In the genomic region with DNA sequence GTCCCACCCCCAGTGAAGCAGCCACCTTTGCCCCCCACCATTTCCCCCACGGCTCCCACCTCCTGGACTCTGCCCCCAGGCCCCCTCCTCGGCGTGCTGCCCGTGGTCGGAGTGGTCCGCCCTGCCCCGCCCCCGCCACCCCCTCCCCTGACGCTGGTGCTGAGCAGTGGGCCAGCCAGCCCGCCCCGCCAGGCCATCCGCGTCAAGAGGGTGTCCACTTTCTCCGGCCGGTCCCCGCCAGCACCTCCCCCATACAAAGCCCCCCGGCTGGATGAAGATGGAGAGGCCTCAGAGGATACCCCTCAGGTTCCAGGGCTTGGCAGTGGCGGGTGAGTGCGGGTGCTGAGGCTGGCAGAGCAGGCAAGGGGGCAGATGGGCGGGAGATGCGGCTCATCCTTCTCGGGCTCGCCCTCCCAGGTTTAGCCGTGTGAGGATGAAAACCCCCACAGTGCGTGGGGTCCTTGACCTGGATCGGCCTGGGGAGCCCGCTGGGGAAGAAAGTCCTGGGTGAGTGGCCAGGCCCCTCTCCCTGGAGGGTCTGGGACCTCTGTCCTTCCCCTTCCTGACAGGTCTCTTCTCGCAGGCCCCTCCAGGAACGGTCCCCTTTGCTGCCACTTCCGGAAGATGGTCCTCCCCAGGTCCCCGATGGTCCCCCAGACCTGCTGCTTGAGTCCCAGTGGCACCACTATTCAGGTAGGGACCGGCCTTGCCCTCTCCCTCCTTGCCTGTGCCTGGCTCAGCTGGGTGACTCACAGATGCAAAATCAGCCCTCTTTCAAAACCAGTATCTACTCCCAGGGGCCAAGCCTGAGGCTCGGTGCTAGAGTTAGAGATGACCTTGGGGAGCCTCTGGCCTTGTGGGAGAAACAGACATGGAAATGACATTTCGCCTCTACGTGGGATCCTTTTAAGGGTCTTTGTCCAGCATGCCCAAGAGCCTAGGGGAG, we compare ENCODE assay signal across 2 cellular contexts.
TF ChIP-seq lines count a peak whose summit lies in the region.

No MANE protein-coding gene starts in this region.

TF ChIP-seq in HepG2, 621 proteins besides CTCF, POLR2A, EP300 and RAD21:
- peak; percentile 80 for TF ChIP-seq AGO2 (optimal IDR thresholded peaks at IDR 0.05; ENCODE audit: low read depth, low read length)
- no peak for TF ChIP-seq HNF4G (IDR thresholded peaks at IDR 0.05; ENCODE audit: borderline replicate concordance, low read depth, low read length)
- TF ChIP-seq HNF4G (CRISPR knock-in tag; IDR thresholded peaks at IDR 0.05; ENCODE audit: borderline replicate concordance, low read depth), result no peak

TF ChIP-seq in PFSK-1, 5 proteins besides CTCF, POLR2A, EP300 and RAD21:
- TF ChIP-seq SIN3A (IDR thresholded peaks at IDR 0.05; ENCODE audit: borderline replicate concordance, insufficient read depth, low read length) (no peak), POLR2AphosphoS5 (IDR thresholded peaks at IDR 0.05; ENCODE audit: low read depth, low read length) (peak; percentile 24; the same call in 1 of the 2 replicates), TAF1 (IDR thresholded peaks at IDR 0.05; ENCODE audit: borderline replicate concordance, insufficient read depth, low read length) (no peak), FOXP2 (optimal IDR thresholded peaks at IDR 0.05; ENCODE audit: borderline replicate concordance, extremely low read depth, extremely low read length, insufficient read depth) (no peak)
- TF ChIP-seq, protein P1, sequence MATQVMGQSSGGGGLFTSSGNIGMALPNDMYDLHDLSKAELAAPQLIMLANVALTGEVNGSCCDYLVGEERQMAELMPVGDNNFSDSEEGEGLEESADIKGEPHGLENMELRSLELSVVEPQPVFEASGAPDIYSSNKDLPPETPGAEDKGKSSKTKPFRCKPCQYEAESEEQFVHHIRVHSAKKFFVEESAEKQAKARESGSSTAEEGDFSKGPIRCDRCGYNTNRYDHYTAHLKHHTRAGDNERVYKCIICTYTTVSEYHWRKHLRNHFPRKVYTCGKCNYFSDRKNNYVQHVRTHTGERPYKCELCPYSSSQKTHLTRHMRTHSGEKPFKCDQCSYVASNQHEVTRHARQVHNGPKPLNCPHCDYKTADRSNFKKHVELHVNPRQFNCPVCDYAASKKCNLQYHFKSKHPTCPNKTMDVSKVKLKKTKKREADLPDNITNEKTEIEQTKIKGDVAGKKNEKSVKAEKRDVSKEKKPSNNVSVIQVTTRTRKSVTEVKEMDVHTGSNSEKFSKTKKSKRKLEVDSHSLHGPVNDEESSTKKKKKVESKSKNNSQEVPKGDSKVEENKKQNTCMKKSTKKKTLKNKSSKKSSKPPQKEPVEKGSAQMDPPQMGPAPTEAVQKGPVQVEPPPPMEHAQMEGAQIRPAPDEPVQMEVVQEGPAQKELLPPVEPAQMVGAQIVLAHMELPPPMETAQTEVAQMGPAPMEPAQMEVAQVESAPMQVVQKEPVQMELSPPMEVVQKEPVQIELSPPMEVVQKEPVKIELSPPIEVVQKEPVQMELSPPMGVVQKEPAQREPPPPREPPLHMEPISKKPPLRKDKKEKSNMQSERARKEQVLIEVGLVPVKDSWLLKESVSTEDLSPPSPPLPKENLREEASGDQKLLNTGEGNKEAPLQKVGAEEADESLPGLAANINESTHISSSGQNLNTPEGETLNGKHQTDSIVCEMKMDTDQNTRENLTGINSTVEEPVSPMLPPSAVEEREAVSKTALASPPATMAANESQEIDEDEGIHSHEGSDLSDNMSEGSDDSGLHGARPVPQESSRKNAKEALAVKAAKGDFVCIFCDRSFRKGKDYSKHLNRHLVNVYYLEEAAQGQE (IDR thresholded peaks at IDR 0.05; ENCODE audit: insufficient read depth in 1 of 2, low read depth in 2 of 2, low read length in 2 of 2), result no peak
